ENCODE assay signal across 1 cellular context in the genomic region with DNA sequence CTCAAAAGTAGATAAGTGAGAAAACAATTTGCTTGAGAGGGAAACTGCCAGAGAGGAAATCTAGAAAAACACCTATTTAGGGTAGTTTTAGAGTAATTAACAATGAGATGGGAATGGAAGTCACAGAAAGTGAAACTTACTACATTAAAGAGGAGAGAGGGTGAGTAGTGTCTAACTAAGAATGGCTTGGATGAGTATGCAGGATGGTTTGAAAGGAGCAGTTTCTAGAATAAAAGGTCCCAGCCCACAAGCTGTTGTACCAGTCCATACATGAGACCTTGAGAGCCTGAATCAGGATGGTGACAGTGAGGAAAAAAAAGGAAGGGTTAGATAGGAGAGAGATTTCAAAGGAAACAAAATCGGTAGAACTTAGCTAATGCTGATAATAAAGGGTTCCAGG.
TF ChIP-seq lines count a peak whose summit lies in the region.

No MANE protein-coding gene starts in this region.

TF ChIP-seq in IMR-90, 13 proteins besides CTCF, POLR2A, EP300 and RAD21:
- TF ChIP-seq, protein P1, sequence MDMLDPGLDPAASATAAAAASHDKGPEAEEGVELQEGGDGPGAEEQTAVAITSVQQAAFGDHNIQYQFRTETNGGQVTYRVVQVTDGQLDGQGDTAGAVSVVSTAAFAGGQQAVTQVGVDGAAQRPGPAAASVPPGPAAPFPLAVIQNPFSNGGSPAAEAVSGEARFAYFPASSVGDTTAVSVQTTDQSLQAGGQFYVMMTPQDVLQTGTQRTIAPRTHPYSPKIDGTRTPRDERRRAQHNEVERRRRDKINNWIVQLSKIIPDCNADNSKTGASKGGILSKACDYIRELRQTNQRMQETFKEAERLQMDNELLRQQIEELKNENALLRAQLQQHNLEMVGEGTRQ (IDR thresholded peaks at IDR 0.05; ENCODE audit: low read depth, low read length) = no peak
- TF ChIP-seq MXI1 (IDR thresholded peaks at IDR 0.05; ENCODE audit: borderline replicate concordance, low read depth, low read length) (no peak), CEBPB (IDR thresholded peaks at IDR 0.05; ENCODE audit: low read depth, low read length) (no peak), RFX5 (IDR thresholded peaks at IDR 0.05; ENCODE audit: low read depth, low read length) (no peak), MAZ (IDR thresholded peaks at IDR 0.05; ENCODE audit: borderline replicate concordance, low read depth, low read length) (no peak), NFE2L2 (IDR thresholded peaks at IDR 0.05; ENCODE audit: low read depth, low read length) (no peak)
